16 cellular contexts compared by ENCODE assay signal in the genomic region with DNA sequence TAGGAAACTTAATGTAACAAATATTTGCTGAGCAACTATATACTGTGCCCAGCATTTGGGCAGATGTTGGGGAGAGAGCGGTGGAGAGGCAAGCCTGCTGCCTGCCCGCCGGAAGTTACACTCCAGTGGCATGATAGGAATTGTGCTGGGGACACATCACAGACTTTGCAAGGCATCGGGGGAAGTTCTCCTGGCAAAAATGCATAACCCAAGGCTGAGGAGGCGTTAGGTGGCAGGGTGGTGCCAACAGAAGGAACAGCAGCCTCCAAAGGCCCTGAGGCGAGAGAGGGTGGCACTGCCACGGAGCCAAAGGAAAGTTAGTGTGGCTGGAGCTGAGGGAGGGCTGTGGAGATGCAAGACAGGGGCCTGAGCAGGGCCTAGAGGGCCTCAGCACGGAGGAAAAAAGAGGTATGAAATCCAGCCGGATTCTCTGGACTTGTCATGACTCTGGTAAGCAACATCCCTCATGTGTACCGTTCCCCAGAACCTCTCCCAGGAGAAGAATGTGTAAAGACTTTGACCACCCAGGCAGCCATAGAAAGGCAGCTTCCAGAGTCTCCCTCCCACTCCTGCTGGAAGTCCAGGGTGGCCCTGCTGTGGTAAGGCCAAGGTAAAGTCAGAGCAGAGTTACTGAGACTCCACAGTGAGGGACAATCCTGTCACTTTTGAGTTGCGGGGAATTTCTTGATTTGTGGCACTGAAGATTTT.
DNase-seq lines count a peak whose midpoint lies in the region; ATAC-seq and TF ChIP-seq lines count a peak whose summit lies in the region.
"Had no signal": no experiment of that assay in that cellular context is flagged by ENCODE, and none has a peak within 500 bp of the region (broad histone marks: within the 10 kb centered on the region; RNA-seq: fewer than 3 reads in every experiment).

No MANE protein-coding gene starts in this region.

- TF ChIP-seq CTCF in WTC11 (IDR thresholded peaks at IDR 0.05) (no peak), heart right ventricle (IDR thresholded peaks at IDR 0.05) (no peak), smooth muscle cell (IDR thresholded peaks at IDR 0.05; ENCODE audit: borderline replicate concordance, insufficient read depth, poor library complexity, severe bottlenecking) (no peak), thyroid gland (IDR thresholded peaks at IDR 0.05) (no peak), endothelial cell (IDR thresholded peaks at IDR 0.05; ENCODE audit: unreplicated experiment) (no peak)

- H3K27me3 ChIP-seq in GM23248 (replicated peaks; ENCODE audit: insufficient read depth) (no peaks in the 10 kb centered on the region), heart right ventricle (no peaks in the 10 kb centered on the region), smooth muscle cell (ENCODE audit: low read depth) (no peaks in the 10 kb centered on the region), thyroid gland (no peaks in the 10 kb centered on the region)
- H3K27me3 ChIP-seq: suprapubic skin had no signal

- H3K9ac ChIP-seq in GM23248 (peak overlapping the region; percentile 44), smooth muscle cell (ENCODE audit: low read depth) (no peak overlapping the region)

- H3K9me2 ChIP-seq in GM23248 (ENCODE audit: insufficient read depth) = no peaks in the 10 kb centered on the region

- peaks cover 8% of the 10 kb centered on the region; the same call in 1 of the 2 replicates for H3K36me3 ChIP-seq in GM23248 (ENCODE audit: low read depth)
- peaks cover 0 to 49% (median 14%) of the 10 kb centered on the region in 9 donors for H3K36me3 ChIP-seq in heart right ventricle
- peaks cover 11% of the 10 kb centered on the region for H3K36me3 ChIP-seq in smooth muscle cell (ENCODE audit: low read depth)
- peaks cover 0 to 3% of the 10 kb centered on the region in 2 donors for H3K36me3 ChIP-seq in thyroid gland

- no peak overlapping the region for H3K4me3 Mint-ChIP-seq in WTC11
- H3K4me3 Mint-ChIP-seq in endothelial cell (ENCODE audit: unreplicated experiment) = no peak overlapping the region
- H3K4me3 Mint-ChIP-seq: CD4-positive, alpha-beta T cell had no signal

- intact Hi-C loops in heart right ventricle (cut with DNase I) (loop anchor here in 1 of 10 donors (5.0 kb wide), 1 partner anchor 50 kb away; no protein-coding TSS in a partner anchor), thyroid gland (cut with DNase I) (no loop called here)

- H3K79me2 ChIP-seq in GM23248 (ENCODE audit: insufficient read depth) = peaks cover 89% of the 10 kb centered on the region
- H3K79me2 ChIP-seq in smooth muscle cell (ENCODE audit: low read depth) = peaks cover 31% of the 10 kb centered on the region

- H3K9me3 Mint-ChIP-seq in WTC11 (peaks cover 13% of the 10 kb centered on the region), endothelial cell (ENCODE audit: unreplicated experiment) (no peaks in the 10 kb centered on the region)
- H3K9me3 Mint-ChIP-seq: CD4-positive, alpha-beta T cell had no signal

- H3K4me1 Mint-ChIP-seq in WTC11 (peaks cover 6% of the 10 kb centered on the region; the same call in 1 of the 2 replicates), endothelial cell (ENCODE audit: unreplicated experiment) (peaks cover 4% of the 10 kb centered on the region)

- ATAC-seq in WTC11 (no peak), heart right ventricle (peak; percentile 38 to 80 (median 61))
- ATAC-seq: Panc1 had no signal

- H2AFZ ChIP-seq in GM23248 (0 out of 2 replicates have a peak overlapping the region, but pooled peaks have one; percentile 1), smooth muscle cell (ENCODE audit: low read depth) (no peak overlapping the region)

- H3K9me3 ChIP-seq in GM23248 (ENCODE audit: low read depth) (no peaks in the 10 kb centered on the region), heart right ventricle (peaks cover 0 to 9% (median 0%) of the 10 kb centered on the region in 11 donors), smooth muscle cell (replicated peaks; ENCODE audit: low read depth) (no peaks in the 10 kb centered on the region), thyroid gland (no peaks in the 10 kb centered on the region)
- H3K9me3 ChIP-seq: suprapubic skin had no signal

- H3K4me2 ChIP-seq in GM23248 (ENCODE audit: unreplicated experiment) (peak overlapping the region; percentile 19), smooth muscle cell (peak overlapping the region; percentile 25)

- H3K4me1 ChIP-seq in GM23248 (ENCODE audit: insufficient read depth) (peaks cover 35% of the 10 kb centered on the region), heart right ventricle (peaks cover 0 to 12% (median 7%) of the 10 kb centered on the region in 9 donors), smooth muscle cell (ENCODE audit: low read depth) (peaks cover 10% of the 10 kb centered on the region), thyroid gland (peaks cover 5 to 15% of the 10 kb centered on the region in 2 donors)

- H3F3A ChIP-seq in GM23248 (ENCODE audit: insufficient read depth) = peaks cover 24% of the 10 kb centered on the region
- peaks cover 20% of the 10 kb centered on the region for H3F3A ChIP-seq in smooth muscle cell (ENCODE audit: low read depth)

- DNase-seq in GM23248 (peak; percentile 40), WTC11 (ENCODE audit: low spot score) (no peak), heart right ventricle (no peak), smooth muscle cell (lab: John Stamatoyannopoulos, UW; ENCODE audit: unreplicated experiment) (no peak), thyroid gland (no peak), endothelial cell (ENCODE audit: low spot score) (no peak), mucosa of gallbladder (ENCODE audit: low spot score) (no peak)
- DNase-seq: activated CD4-positive, CD25-positive, alpha-beta regulatory T cell treated with anti-CD3 and anti-CD28 coated beads, Interleukin-2, amount 50 U/mL, for 72 hours; amygdala; CD4-positive, alpha-beta T cell; cortex of kidney; MM.1S; NCI-H1930; NCI-H526 had no signal

- CTCF ChIA-PET in WTC11 (lab: Charles Lee) = no interaction called here

- no peak for TF ChIP-seq POLR2A in thyroid gland (IDR thresholded peaks at IDR 0.05)

- H3K27ac ChIP-seq in GM23248 (peak overlapping the region; percentile 45), heart right ventricle (peak overlapping the region in 1 of 10 donors; percentile 13), smooth muscle cell (ENCODE audit: low read depth) (peak overlapping the region; percentile 22), thyroid gland (no peak overlapping the region)
- H3K27ac ChIP-seq: suprapubic skin had no signal

- H4K20me1 ChIP-seq in GM23248 (ENCODE audit: insufficient read depth) (no peaks in the 10 kb centered on the region), smooth muscle cell (ENCODE audit: low read depth) (peaks cover 89% of the 10 kb centered on the region)

- H3K36me3 Mint-ChIP-seq in WTC11 (peaks cover 4% of the 10 kb centered on the region; the same call in 1 of the 2 replicates), endothelial cell (ENCODE audit: low read depth, unreplicated experiment) (peaks cover 19% of the 10 kb centered on the region)

- POLR2A ChIA-PET in WTC11 (lab: Charles Lee) = no interaction called here

- H3K27me3 Mint-ChIP-seq in WTC11 (ENCODE audit: low read depth) = no peaks in the 10 kb centered on the region
- peaks cover 8% of the 10 kb centered on the region for H3K27me3 Mint-ChIP-seq in endothelial cell (ENCODE audit: unreplicated experiment)
- H3K27me3 Mint-ChIP-seq: CD4-positive, alpha-beta T cell had no signal

- peak overlapping the region; percentile 56 for H3K27ac Mint-ChIP-seq in WTC11
- H3K27ac Mint-ChIP-seq in endothelial cell (ENCODE audit: unreplicated experiment) = no peak overlapping the region
- H3K27ac Mint-ChIP-seq: CD4-positive, alpha-beta T cell had no signal

- in situ Hi-C loops in GM23248 (cut with MboI) = no loop called here

- H3K4me3 ChIP-seq in GM23248 = 0 out of 2 replicates have a peak overlapping the region, but pooled peaks have one; percentile 3
- no peak overlapping the region for H3K4me3 ChIP-seq in heart right ventricle
- H3K4me3 ChIP-seq in smooth muscle cell = no peak overlapping the region
- no peak overlapping the region for H3K4me3 ChIP-seq in thyroid gland (replicated peaks in 1 of 3)
- H3K4me3 ChIP-seq: suprapubic skin had no signal

- WGBS in GM23248 (ENCODE audit: low coverage in 1 of 2, low lambda C conversion rate in 2 of 2, missing lambda C conversion rate in 2 of 2), 2 experiments = 61 to 62% methylated on average over 11 of the region's 11 CpGs
- WGBS in heart right ventricle, 2 donors = 64 to 75% methylated on average over 11 of the region's 11 CpGs
- 47% methylated on average over 11 of the region's 11 CpGs for WGBS in smooth muscle cell (ENCODE audit: low lambda C conversion rate)
- whole genome bisulfite sequencing in thyroid gland, 2 donors = 86 to 87% methylated on average over 11 of the region's 11 CpGs

TF ChIP-seq in WTC11, 78 proteins besides CTCF, POLR2A, EP300 and RAD21 (continues in another document):
- no peak for TF ChIP-seq E2F1 (CRISPR knock-in tag; IDR thresholded peaks at IDR 0.05)
- TF ChIP-seq ATF6 (CRISPR knock-in tag; IDR thresholded peaks at IDR 0.05) = no peak
- no peak for TF ChIP-seq ZNF671 (CRISPR knock-in tag; IDR thresholded peaks at IDR 0.05)
- TF ChIP-seq TEAD1 (CRISPR knock-in tag; IDR thresholded peaks at IDR 0.05) = no peak
- no peak for TF ChIP-seq MXD4 (CRISPR knock-in tag; IDR thresholded peaks at IDR 0.05; ENCODE audit: borderline replicate concordance)
- no peak for TF ChIP-seq NFYB (CRISPR knock-in tag; conservative IDR thresholded peaks at IDR 0.05; ENCODE audit: low read depth)

Comparison
In these comparisons a context has a peak if more than half of its experiments do, and no peak if none do; other contexts are left out.
1. H3K27ac ChIP-seq: peak in GM23248 (single experiment) and smooth muscle cell (single experiment); none in thyroid gland (0 of 3).